Comparison of ENCODE assay signal across 20 cellular contexts in genomic region chr13:65454403-65454802, GRCh38.
A peak's percentile ranks its signal among the peaks of the same experiment; 100 is the strongest.
DNase-seq lines count a peak whose midpoint lies in the region; ATAC-seq, FAIRE-seq and TF ChIP-seq lines count a peak whose summit lies in the region.
"Had no signal": no experiment of that assay in that cellular context is flagged by ENCODE, and none has a peak within 500 bp of the region (broad histone marks: within the 10 kb centered on the region; RNA-seq: fewer than 3 reads in every experiment).

No MANE protein-coding gene starts in this region.

- 3% methylated on average over 4 of the region's 4 CpGs for WGBS in GM12878 (ENCODE audit: insufficient coverage, insufficient replicate concordance, low lambda C conversion rate, missing lambda C conversion rate)

- peaks cover 3% of the 10 kb centered on the region for H3K9me3 Mint-ChIP-seq in chondrocyte (ENCODE audit: low read depth)

- intact Hi-C loops in GM12878 (cut with micrococcal nuclease; ENCODE audit: unreplicated experiment): no loop called here

- H3F3A ChIP-seq in OCI-LY1 (ENCODE audit: insufficient read depth, low read length): no peaks in the 10 kb centered on the region

- no TSS peak for BruUV-seq in GM12878 (replicated peaks; lab: Mats Ljungman, UMichigan)

- no peaks in the 10 kb centered on the region for H3K36me3 Mint-ChIP-seq in chondrocyte (ENCODE audit: low read depth)
- H3K36me3 Mint-ChIP-seq: CD14-positive monocyte; CD4-positive, alpha-beta memory T cell; IgD-negative memory B cell had no signal

- TF ChIP-seq CTCF in KMS-11 (conservative IDR thresholded peaks at IDR 0.05; ENCODE audit: low read depth, low read length) (no peak), OCI-LY1 (IDR thresholded peaks at IDR 0.05; ENCODE audit: low read length) (no peak), GM12878 (IDR thresholded peaks at IDR 0.05 in 2 of 3, conservative IDR thresholded peaks at IDR 0.05 in 1 of 3; ENCODE audit: control insufficient read depth in 2 of 3, extremely low read depth in 1 of 3, insufficient read depth in 1 of 3, low read depth in 3 of 3, low read length in 3 of 3) (no peak), chondrocyte (IDR thresholded peaks at IDR 0.05) (no peak)

- TF ChIP-seq EP300 in GM12878 (IDR thresholded peaks at IDR 0.05; ENCODE audit: borderline replicate concordance in 1 of 2, control insufficient read depth in 1 of 2, low read depth in 2 of 2, low read length in 2 of 2): no peak

- H3K79me2 ChIP-seq in KMS-11 (ENCODE audit: insufficient read depth, low read depth) (no peaks in the 10 kb centered on the region), OCI-LY1 (ENCODE audit: insufficient read depth, low read length) (no peaks in the 10 kb centered on the region), GM12878 (ENCODE audit: control insufficient read depth, insufficient read depth, low read length) (no peaks in the 10 kb centered on the region)

- no peak overlapping the region for H3K27ac Mint-ChIP-seq in chondrocyte (ENCODE audit: unreplicated experiment)
- H3K27ac Mint-ChIP-seq: CD14-positive monocyte; CD4-positive, alpha-beta memory T cell; GM23338; IgD-negative memory B cell had no signal

- POLR2A ChIA-PET in GM12878 (lab: Charles Lee): no interaction called here

- H3K9ac ChIP-seq in KMS-11 (peak overlapping the region; percentile 54), OCI-LY1 (ENCODE audit: low read length) (peak overlapping the region; percentile 53), GM12878 (ENCODE audit: control insufficient read depth, insufficient read depth, low read length) (no peak overlapping the region)
- H3K9ac ChIP-seq: BLaER1 had no signal

- SMC1A ChIA-PET in GM12878 (lab: Charles Lee; ENCODE audit: uncharacterized antibody, unreplicated experiment): interaction anchor here (1.7 kb wide), 2 partner anchors 41 to 184 kb away, joined by 4 to 6 read pairs; no protein-coding TSS in a partner anchor

- peak overlapping the region; percentile 96 for H3K4me2 ChIP-seq in KMS-11
- H3K4me2 ChIP-seq in OCI-LY1 (ENCODE audit: low read length): peak overlapping the region; percentile 59
- H3K4me2 ChIP-seq in GM12878 (ENCODE audit: control insufficient read depth, insufficient read depth): no peak overlapping the region
- H3K4me2 ChIP-seq: BLaER1, GM23338 had no signal

- H3K9me2 ChIP-seq in OCI-LY1 (ENCODE audit: low read depth, low read length): no peaks in the 10 kb centered on the region

- H3K4me3 ChIP-seq in KMS-11 (IDR thresholded peaks at IDR 0.05; ENCODE audit: insufficient read depth, low read depth, low read length) (no peak overlapping the region), OCI-LY1 (ENCODE audit: low read depth, low read length, poor library complexity, severe bottlenecking) (peak overlapping the region; percentile 38), GM12878 (no peak overlapping the region)
- H3K4me3 ChIP-seq: BLaER1, GM23338 had no signal

- TF ChIP-seq POLR2A in GM12878 (IDR thresholded peaks at IDR 0.05; ENCODE audit: low read depth, low read length): no peak

- RAD21 ChIA-PET in GM12878 (lab: Charles Lee; ENCODE audit: unreplicated experiment): interaction anchor here (0.6 to 1.6 kb wide), 5 partner anchors 36 to 781 kb away, joined by 3 to 5 read pairs (median 4); no protein-coding TSS in a partner anchor

- no peaks in the 10 kb centered on the region for H4K20me1 ChIP-seq in KMS-11 (ENCODE audit: insufficient read depth)
- no peaks in the 10 kb centered on the region for H4K20me1 ChIP-seq in OCI-LY1 (ENCODE audit: insufficient read depth, low read length)
- no peaks in the 10 kb centered on the region for H4K20me1 ChIP-seq in GM12878 (ENCODE audit: control insufficient read depth, insufficient read depth)
- H4K20me1 ChIP-seq: BLaER1 had no signal

- no peaks in the 10 kb centered on the region for H3K27me3 Mint-ChIP-seq in chondrocyte (ENCODE audit: low read depth)
- H3K27me3 Mint-ChIP-seq: CD4-positive, alpha-beta memory T cell; IgD-negative memory B cell had no signal

- ATAC-seq in GM18867 (IDR thresholded peaks at IDR 0.05; ENCODE audit: unreplicated experiment) (peak; percentile 45), GM12878 (peak; percentile 63), GM19035 (IDR thresholded peaks at IDR 0.05; ENCODE audit: unreplicated experiment) (no peak)
- ATAC-seq: GM23338, HepG2 had no signal

- H3K36me3 ChIP-seq in KMS-11 (ENCODE audit: insufficient read depth): no peaks in the 10 kb centered on the region
- H3K36me3 ChIP-seq in OCI-LY1 (ENCODE audit: insufficient read depth, low read length): no peaks in the 10 kb centered on the region
- no peaks in the 10 kb centered on the region for H3K36me3 ChIP-seq in GM12878 (ENCODE audit: control insufficient read depth in 2 of 2, insufficient read depth in 2 of 2, low read length in 1 of 2)
- H3K36me3 ChIP-seq: BLaER1 had no signal

- no peaks in the 10 kb centered on the region; the same call in 1 of the 2 replicates for H3K9me3 ChIP-seq in OCI-LY1 (ENCODE audit: low read length)
- no peaks in the 10 kb centered on the region for H3K9me3 ChIP-seq in GM12878 (replicated peaks; ENCODE audit: control insufficient read depth, insufficient read depth, low read length)
- H3K9me3 ChIP-seq: BLaER1 had no signal

- CTCF ChIA-PET in GM12878 (lab: Yijun Ruan, JAX): no interaction called here

- no peaks in the 10 kb centered on the region for H3K4me1 Mint-ChIP-seq in chondrocyte (ENCODE audit: low read depth)
- H3K4me1 Mint-ChIP-seq: CD14-positive monocyte; CD4-positive, alpha-beta memory T cell; GM23338; IgD-negative memory B cell had no signal

- H3K4me1 ChIP-seq in KMS-11 (ENCODE audit: low read depth, poor library complexity, severe bottlenecking): peaks cover 36% of the 10 kb centered on the region
- peaks cover 37% of the 10 kb centered on the region for H3K4me1 ChIP-seq in OCI-LY1 (ENCODE audit: insufficient read depth, low read length, severe bottlenecking)
- H3K4me1 ChIP-seq in GM12878 (ENCODE audit: control insufficient read depth, insufficient read depth, low read length): no peaks in the 10 kb centered on the region
- H3K4me1 ChIP-seq: BLaER1 had no signal

- no peak for DNase-seq in GM12878 (ENCODE audit: low read depth, low spot score)
- DNase-seq in NCI-H82 treated with DMSO at 0.1 percent for 48 hours (lab: John Stamatoyannopoulos, UW; ENCODE audit: unreplicated experiment): no peak
- no peak for DNase-seq in dermis blood vessel endothelial cell
- DNase-seq in chondrocyte (ENCODE audit: low spot score): no peak
- DNase-seq: 8988T; CD4-positive, alpha-beta memory T cell; DMS153; DMS79; GDM1; HCEC 1CT had no signal

- no peak for FAIRE-seq in GM12878 (lab: Jason Lieb, UNC)
- FAIRE-seq: H54, HepG2 had no signal

- no peaks in the 10 kb centered on the region for H3K27me3 ChIP-seq in KMS-11 (ENCODE audit: insufficient read depth, low read depth)
- no peaks in the 10 kb centered on the region for H3K27me3 ChIP-seq in OCI-LY1 (ENCODE audit: insufficient read depth, low read length)
- no peaks in the 10 kb centered on the region for H3K27me3 ChIP-seq in GM12878 (replicated peaks in 1 of 2; ENCODE audit: control insufficient read depth in 2 of 2, insufficient read depth in 2 of 2, low read length in 1 of 2)
- H3K27me3 ChIP-seq: BLaER1 had no signal

- H3K27ac ChIP-seq in KMS-11 (peak overlapping the region; percentile 87), OCI-LY1 (ENCODE audit: low read depth, low read length, poor library complexity, severe bottlenecking) (peak overlapping the region; percentile 79), GM12878 (ENCODE audit: control insufficient read depth, insufficient read depth) (no peak overlapping the region)
- H3K27ac ChIP-seq: BLaER1 had no signal

- in situ Hi-C loops in GM12878 (cut with MboI): no loop called here

- H3K4me3 Mint-ChIP-seq in chondrocyte (ENCODE audit: unreplicated experiment): no peak overlapping the region
- H3K4me3 Mint-ChIP-seq: CD14-positive monocyte; CD4-positive, alpha-beta memory T cell; GM23338; IgD-negative memory B cell had no signal

- TF ChIP-seq RAD21 in GM12878 (IDR thresholded peaks at IDR 0.05; ENCODE audit: insufficient read depth, low read depth, low read length): no peak

- peak overlapping the region; percentile 69 for H2AFZ ChIP-seq in KMS-11 (ENCODE audit: low read depth)
- peak overlapping the region; percentile 98 for H2AFZ ChIP-seq in OCI-LY1 (ENCODE audit: low read length)
- H2AFZ ChIP-seq in GM12878 (ENCODE audit: control insufficient read depth, low read depth, low read length): no peak overlapping the region
- H2AFZ ChIP-seq: GM23338 had no signal

TF ChIP-seq in GM12878, 131 proteins besides CTCF, POLR2A, EP300 and RAD21:
- TF ChIP-seq SIX5 (IDR thresholded peaks at IDR 0.05; ENCODE audit: low read depth, low read length, severe bottlenecking) (no peak), ATF3 (IDR thresholded peaks at IDR 0.05; ENCODE audit: borderline replicate concordance, extremely low read depth, low read depth, low read length) (no peak)
